Comparison of ENCODE assay signal across 8 cellular contexts in the genomic region with DNA sequence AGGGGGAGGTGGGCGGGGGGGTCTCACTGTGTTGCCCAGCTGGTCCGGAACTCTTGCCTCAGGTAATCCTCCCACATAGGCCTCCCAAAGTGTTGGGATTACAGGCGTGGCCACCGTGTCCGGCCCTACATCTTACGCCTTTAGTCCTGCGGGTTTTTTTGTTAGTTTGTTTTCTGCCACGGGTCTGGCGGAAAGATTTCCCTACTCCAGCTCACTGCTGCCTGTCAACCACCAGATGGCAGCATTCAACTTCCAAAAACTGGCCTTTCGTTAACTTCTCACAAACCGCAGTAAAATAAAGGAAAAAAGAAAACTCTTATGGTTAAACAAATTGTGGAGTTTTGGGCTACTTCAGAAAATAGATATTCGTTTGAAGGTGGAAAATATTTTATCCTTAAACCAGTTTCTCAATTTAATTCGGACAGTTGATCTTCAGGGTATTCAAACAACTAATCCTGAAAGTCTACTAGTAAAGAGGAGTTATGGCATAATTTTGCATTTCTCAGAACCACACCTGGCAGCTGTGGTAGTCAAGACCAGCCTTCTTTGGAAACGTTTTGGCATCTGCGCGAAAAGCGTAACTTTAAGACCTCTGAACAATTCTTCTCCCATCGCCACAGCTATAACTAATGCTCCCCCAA. TPM values are rescaled to one million over a fixed set of nuclear protein-coding genes. Genes with fewer than 3 reads are reported as not detected.
DNase-seq lines count a peak whose midpoint lies in the region; ATAC-seq and TF ChIP-seq lines count a peak whose summit lies in the region.

No MANE protein-coding gene starts in this region.

- peak; percentile 78 for TF ChIP-seq CTCF in coronary artery (IDR thresholded peaks at IDR 0.05)
- peak; percentile 70 for TF ChIP-seq CTCF in lower lobe of right lung (IDR thresholded peaks at IDR 0.05)
- TF ChIP-seq CTCF in uterus (IDR thresholded peaks at IDR 0.05), result peak; percentile 80 to 85 (median 82)

- H3K36me3 ChIP-seq in lower lobe of right lung (no peaks in the 10 kb centered on the region), uterus (no peaks in the 10 kb centered on the region)

- peak overlapping the region in 1 of 2 donors; percentile 10 for H3K27ac ChIP-seq in coronary artery
- no peak overlapping the region for H3K27ac ChIP-seq in lower lobe of right lung
- H3K27ac ChIP-seq in uterus, result peak overlapping the region; percentile 74 to 88

- H3K9me3 ChIP-seq in lower lobe of right lung, result no peaks in the 10 kb centered on the region
- H3K9me3 ChIP-seq in uterus, result no peaks in the 10 kb centered on the region

- H3K4me3 ChIP-seq in coronary artery (no peak overlapping the region), lower lobe of right lung (no peak overlapping the region), uterus (no peak overlapping the region)

- no peak for DNase-seq in Right ventricle myocardium superior
- DNase-seq in cardiac septum (ENCODE audit: low spot score), result no peak
- DNase-seq in NOMO-1 treated with DMSO at 0.1 percent for 48 hours (lab: John Stamatoyannopoulos, UW; ENCODE audit: unreplicated experiment), result peak; percentile 36
- no peak for DNase-seq in coronary artery (ENCODE audit: low spot score)
- no peak for DNase-seq in lower lobe of right lung
- DNase-seq in uterus, result peak; percentile 56 to 58

- H3K27me3 ChIP-seq in lower lobe of right lung (ENCODE audit: low read depth) (no peaks in the 10 kb centered on the region), uterus (peaks cover 0 to 5% of the 10 kb centered on the region in 2 donors)

- intact Hi-C loops in Right ventricle myocardium superior (cut with DNase I) (loop anchor here (5.0 kb wide), 1 partner anchor 312 kb away; no protein-coding TSS in a partner anchor), cardiac septum (cut with DNase I) (loop anchor here (2.0 to 5.0 kb wide), 2 partner anchors 312 to 362 kb away; no protein-coding TSS in a partner anchor), lower lobe of right lung (cut with DNase I) (no loop called here), uterus (cut with DNase I; ENCODE audit: low total_unique reads) (no loop called here)

- ATAC-seq in Right ventricle myocardium superior (ENCODE audit: poor library complexity) (peak; percentile 62), HG03432 (IDR thresholded peaks at IDR 0.05; ENCODE audit: unreplicated experiment) (peak; percentile 64), lower lobe of right lung (peak in 1 of 2 donors; percentile 77), HG03457 (IDR thresholded peaks at IDR 0.05; ENCODE audit: unreplicated experiment) (no peak)

- H3K4me1 ChIP-seq in lower lobe of right lung (no peaks in the 10 kb centered on the region), uterus (no peaks in the 10 kb centered on the region)

- TF ChIP-seq POLR2A in uterus (IDR thresholded peaks at IDR 0.05), result no peak

RNA-seq across cellular contexts. Expression of gene LUZP4, which starts 41.1 kb away (rescaled TPM):
- total RNA-seq in Right ventricle myocardium superior (not detected), cardiac septum (not detected), lower lobe of right lung (not detected), uterus (not detected)

Comparison
In these comparisons a context has a peak if more than half of its experiments do, and no peak if none do; other contexts are left out.
1. DNase-seq: peak in NOMO-1 treated with DMSO at 0.1 percent for 48 hours (single experiment) and uterus (2 of 2); none in Right ventricle myocardium superior (single experiment), cardiac septum (single experiment), coronary artery (single experiment) and lower lobe of right lung (single experiment).
2. intact Hi-C loops: an anchor here in Right ventricle myocardium superior (5.0 kb wide) and cardiac septum (2.0 to 5.0 kb wide); none called in lower lobe of right lung and uterus.
3. Peak in every context shown above with its lines, with median percentiles within 50 percentile points of each other: CTCF ChIP-seq.